ENCODE assay signal across 21 cellular contexts in the genomic region with DNA sequence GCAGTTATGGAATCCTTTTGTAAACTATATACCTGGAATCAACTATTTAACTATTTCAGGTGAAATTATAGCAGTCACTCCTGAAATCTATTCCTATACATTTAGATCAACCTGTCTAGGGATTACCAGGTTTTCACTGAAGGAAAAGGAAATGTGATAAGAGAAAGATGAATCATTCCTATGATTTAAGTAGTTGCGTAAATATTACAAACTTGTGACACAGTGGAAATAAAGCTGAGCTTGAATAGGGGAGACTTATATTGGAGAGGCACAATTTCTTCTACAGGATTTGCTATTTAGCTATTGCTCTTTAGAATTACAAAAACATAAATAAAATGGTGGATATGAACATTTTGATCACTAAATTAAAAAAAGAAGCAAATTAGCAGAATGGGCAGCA.
"Had no signal": no experiment of that assay in that cellular context is flagged by ENCODE, and none has a peak within 500 bp of the region (broad histone marks: within the 10 kb centered on the region; RNA-seq: fewer than 3 reads in every experiment).

No MANE protein-coding gene starts in this region.

- DNase-seq: activated CD4-positive, alpha-beta T cell treated with anti-CD3 and anti-CD28 coated beads for 4 hours; activated CD8-positive, alpha-beta memory T cell treated with anti-CD3 and anti-CD28 coated beads, Interleukin-2, amount 50 U/mL, for 48 hours; activated CD8-positive, alpha-beta T cell treated with anti-CD3 and anti-CD28 coated beads for 36 hours; activated effector memory CD4-positive, alpha-beta T cell treated with Interleukin-2 at 50 U/mL for 16 hours; activated naive CD4-positive, alpha-beta T cell; activated T-cell treated with anti-CD3 and anti-CD28 coated beads, Interleukin-2, amount 50 U/mL, for 1 hour; amniotic stem cell; cerebellar nuclear complex; MM.1S; NCI-H1105; NCI-H1436; NCI-H1694 treated with DMSO at 0.1 percent for 48 hours; NCI-H2029 treated with DMSO at 0.1 percent for 48 hours; NCI-H510A treated with DMSO at 0.1 percent for 48 hours; SHP77 treated with DMSO at 0.1 percent for 48 hours had no signal

- H3K27me3 Mint-ChIP-seq: activated CD8-positive, alpha-beta T cell treated with anti-CD3 and anti-CD28 coated beads for 36 hours; activated naive CD4-positive, alpha-beta T cell treated with anti-CD3 and anti-CD28 coated beads, Interleukin-2, amount 50 U/mL, for 24 hours; brain had no signal

- H3K9me3 Mint-ChIP-seq: activated T-helper 1 cell treated with anti-CD3 and anti-CD28 coated beads, Interleukin-12 subunit alpha, Interleukin-12 subunit beta, Interleukin-2, Interleukin-4 antibody, amounts not matched to agents 30 ng/mL and 10 ng/mL and 1 ng/mL, durations not matched to agents 14 hours and 24 hours and 36 hours; T-helper 1 cell treated with Interleukin-12 subunit alpha and Interleukin-12 subunit beta and Interleukin-4 antibody, amounts not matched to agents 30 μg/mL and 1 μg/mL, for 36 hours had no signal

- H3K4me3 Mint-ChIP-seq: activated CD8-positive, alpha-beta T cell treated with anti-CD3 and anti-CD28 coated beads for 36 hours; activated naive CD4-positive, alpha-beta T cell treated with anti-CD3 and anti-CD28 coated beads, Interleukin-2, amount 50 U/mL, for 24 hours; activated T-helper 1 cell treated with anti-CD3 and anti-CD28 coated beads, Interleukin-12 subunit alpha, Interleukin-12 subunit beta, Interleukin-2, Interleukin-4 antibody, amounts not matched to agents 30 ng/mL and 10 ng/mL and 1 ng/mL, durations not matched to agents 14 hours and 24 hours and 36 hours; brain; T-helper 1 cell treated with Interleukin-12 subunit alpha and Interleukin-12 subunit beta and Interleukin-4 antibody, amounts not matched to agents 30 μg/mL and 1 μg/mL, for 36 hours had no signal

- H3K36me3 Mint-ChIP-seq: activated naive CD4-positive, alpha-beta T cell treated with anti-CD3 and anti-CD28 coated beads, Interleukin-2, amount 50 U/mL, for 24 hours; brain had no signal

- H3K4me1 Mint-ChIP-seq: activated naive CD4-positive, alpha-beta T cell treated with anti-CD3 and anti-CD28 coated beads, Interleukin-2, amount 50 U/mL, for 24 hours; brain had no signal

- H3K27ac Mint-ChIP-seq: activated CD8-positive, alpha-beta T cell treated with anti-CD3 and anti-CD28 coated beads for 36 hours; activated naive CD4-positive, alpha-beta T cell treated with anti-CD3 and anti-CD28 coated beads, Interleukin-2, amount 50 U/mL, for 24 hours; activated T-helper 1 cell treated with anti-CD3 and anti-CD28 coated beads, Interleukin-12 subunit alpha, Interleukin-12 subunit beta, Interleukin-2, Interleukin-4 antibody, amounts not matched to agents 30 ng/mL and 10 ng/mL and 1 ng/mL, durations not matched to agents 14 hours and 24 hours and 36 hours; brain; T-helper 1 cell treated with Interleukin-12 subunit alpha and Interleukin-12 subunit beta and Interleukin-4 antibody, amounts not matched to agents 30 μg/mL and 1 μg/mL, for 36 hours had no signal

- FAIRE-seq: astrocyte, RCC 7860 had no signal
